27 cellular contexts compared by ENCODE assay signal in genomic region chr2:121087117-121087516, GRCh38.
"Had no signal": no experiment of that assay in that cellular context is flagged by ENCODE, and none has a peak within 500 bp of the region (broad histone marks: within the 10 kb centered on the region; RNA-seq: fewer than 3 reads in every experiment).

No MANE protein-coding gene starts in this region.

- H3K9me3 Mint-ChIP-seq: central memory CD8-positive, alpha-beta T cell; immature natural killer cell; nephron; stimulated activated memory B cell treated with anti-CD40 and anti-IgM and Interleukin-4, amounts not matched to agents 10 μg/mL and 1 μg/mL and 100 μg/mL, for 72 hours; type B pancreatic cell had no signal

- ATAC-seq: left lobe of liver; naive thymus-derived CD4-positive, alpha-beta T cell; stimulated activated memory B cell treated with anti-CD40 and anti-IgM and Interleukin-4, amounts not matched to agents 10 μg/mL and 1 μg/mL and 100 μg/mL, for 72 hours; stimulated activated naive CD8-positive, alpha-beta T cell treated with anti-CD3 and anti-CD28 coated beads, Interleukin-15, Interleukin-2, amounts not matched to agents 100 U/mL and 50 U/mL, for 24 hours had no signal

- H3K4me3 ChIP-seq: coronary artery, esophagus squamous epithelium, ovary, sigmoid colon, testis, tibial artery had no signal

- H3K27ac ChIP-seq: coronary artery, esophagus squamous epithelium, ovary, sigmoid colon, testis, tibial artery had no signal

- H3K4me1 Mint-ChIP-seq: central memory CD8-positive, alpha-beta T cell; immature natural killer cell; stimulated activated memory B cell treated with anti-CD40 and anti-IgM and Interleukin-4, amounts not matched to agents 10 μg/mL and 1 μg/mL and 100 μg/mL, for 72 hours had no signal

- H3K27me3 ChIP-seq: ovary, testis had no signal

- H3K4me3 Mint-ChIP-seq: central memory CD8-positive, alpha-beta T cell; immature natural killer cell; naive thymus-derived CD4-positive, alpha-beta T cell; nephron; stimulated activated memory B cell treated with anti-CD40 and anti-IgM and Interleukin-4, amounts not matched to agents 10 μg/mL and 1 μg/mL and 100 μg/mL, for 72 hours; type B pancreatic cell had no signal

- FAIRE-seq: endothelial cell of umbilical vein, keratinocyte had no signal

- H3K9me3 ChIP-seq: ovary, sigmoid colon, testis, tibial artery had no signal

- H3K36me3 ChIP-seq: esophagus squamous epithelium, ovary, sigmoid colon, tibial artery had no signal

- H3K27ac Mint-ChIP-seq: immature natural killer cell; naive thymus-derived CD4-positive, alpha-beta T cell; progenitor cell of endocrine pancreas; stimulated activated memory B cell treated with anti-CD40 and anti-IgM and Interleukin-4, amounts not matched to agents 10 μg/mL and 1 μg/mL and 100 μg/mL, for 72 hours; type B pancreatic cell had no signal

- DNase-seq: dermis blood vessel endothelial cell; effector memory CD4-positive, alpha-beta T cell; esophagus squamous epithelium; foreskin melanocyte; hypothalamus; immature natural killer cell; mesendoderm; midbrain; naive thymus-derived CD4-positive, alpha-beta T cell; occipital lobe; ovary; sigmoid colon; stimulated activated CD4-positive, alpha-beta T cell treated with anti-CD3 and anti-CD28 coated beads, Interleukin-2, amount 100 ng/mL, for 24 hours; stimulated activated CD4-positive, alpha-beta T cell treated with anti-CD3 and anti-CD28 coated beads, Interleukin-4, amount 100 ng/mL, for 24 hours; stimulated activated naive CD8-positive, alpha-beta T cell treated with anti-CD3 and anti-CD28 coated beads, Interleukin-15, Interleukin-2, amounts not matched to agents 100 U/mL and 50 U/mL, for 24 hours; substantia nigra; testis; tibial artery had no signal

- H3K4me1 ChIP-seq: testis had no signal

- H3K36me3 Mint-ChIP-seq: immature natural killer cell; stimulated activated memory B cell treated with anti-CD40 and anti-IgM and Interleukin-4, amounts not matched to agents 10 μg/mL and 1 μg/mL and 100 μg/mL, for 72 hours; type B pancreatic cell had no signal
